In genomic region chr16:23518435-23518891, GRCh38 we compare ENCODE assay signal across 12 cellular contexts. TPM values are rescaled to one million over a fixed set of nuclear protein-coding genes. Genes with fewer than 3 reads are reported as not detected.
DNase-seq lines count a peak whose midpoint lies in the region; ATAC-seq and TF ChIP-seq lines count a peak whose summit lies in the region.
"Had no signal": no experiment of that assay in that cellular context is flagged by ENCODE, and none has a peak within 500 bp of the region (broad histone marks: within the 10 kb centered on the region; RNA-seq: fewer than 3 reads in every experiment).

No MANE protein-coding gene starts in this region.

- H3K27me3 ChIP-seq in vagina, result no peaks in the 10 kb centered on the region

- H3K27ac ChIP-seq in vagina, result no peak overlapping the region

- H3K4me1 ChIP-seq in vagina, result no peaks in the 10 kb centered on the region

- peaks cover 0 to 13% of the 10 kb centered on the region in 2 donors for H3K36me3 ChIP-seq in vagina

- no peak overlapping the region for H3K4me3 ChIP-seq in GM12865 (ENCODE audit: low read depth, low read length)
- no peak overlapping the region for H3K4me3 ChIP-seq in fibroblast of pulmonary artery (replicated peaks; ENCODE audit: low read depth, low read length)
- H3K4me3 ChIP-seq in vagina, result no peak overlapping the region

- peak; percentile 58 for ATAC-seq in GM21576 (IDR thresholded peaks at IDR 0.05; ENCODE audit: unreplicated experiment)
- no peak for ATAC-seq in GM21737 (IDR thresholded peaks at IDR 0.05; ENCODE audit: unreplicated experiment)
- ATAC-seq in Right ventricle myocardium superior (ENCODE audit: poor library complexity), result no peak
- ATAC-seq: stimulated activated effector memory CD8-positive, alpha-beta T cell treated with anti-CD3 and anti-CD28 coated beads, Interleukin-12 subunit alpha, Interleukin-12 subunit beta, amount 100 ng/mL, for 72 hours had no signal

- intact Hi-C loops in Right ventricle myocardium superior (cut with DNase I) (no loop called here), vagina (cut with DNase I) (no loop called here)

- DNase-seq in GM12865 (ENCODE audit: low read depth) (peak; percentile 70), NCI-H2227 treated with DMSO at 0.1 percent for 48 hours (lab: John Stamatoyannopoulos, UW) (peak; percentile 49), fibroblast of pulmonary artery (ENCODE audit: low read depth) (peak; percentile 45), Right ventricle myocardium superior (no peak), vagina (ENCODE audit: extremely low spot score in 2 of 2) (no peak), epidermal melanocyte (ENCODE audit: insufficient read length, low spot score) (no peak)
- DNase-seq: NCI-H1694 treated with DMSO at 0.1 percent for 48 hours, small intestine, SW 1271 had no signal

- TF ChIP-seq CTCF in GM12865 (IDR thresholded peaks at IDR 0.05; ENCODE audit: insufficient read depth, low read depth, low read length, missing control alignments), result no peak
- TF ChIP-seq CTCF in fibroblast of pulmonary artery (IDR thresholded peaks at IDR 0.05; ENCODE audit: low read length, missing control alignments), result no peak
- no peak for TF ChIP-seq CTCF in vagina (IDR thresholded peaks at IDR 0.05)

- no peaks in the 10 kb centered on the region for H3K9me3 ChIP-seq in vagina

- no peak for TF ChIP-seq POLR2A in vagina (IDR thresholded peaks at IDR 0.05)

RNA-seq across cellular contexts. Expression of gene GGA2, which starts 8.2 kb away (rescaled TPM):
- total RNA-seq in Right ventricle myocardium superior (50.3 TPM), vagina (39.0 TPM)

RNA-seq across cellular contexts. Expression of gene EARS2, which starts 38.7 kb away (rescaled TPM):
- 20.5 TPM for total RNA-seq in Right ventricle myocardium superior
- 46.7 TPM for total RNA-seq in vagina

RNA-seq across cellular contexts. Expression of gene UBFD1, which starts 39.1 kb away (rescaled TPM):
- total RNA-seq in Right ventricle myocardium superior (47.0 TPM), vagina (57.2 TPM)

Comparison
In these comparisons a context has a peak if more than half of its experiments do, and no peak if none do; other contexts are left out.
1. DNase-seq: peak in GM12865 (single experiment), NCI-H2227 treated with DMSO at 0.1 percent for 48 hours (single experiment) and fibroblast of pulmonary artery (single experiment); none in Right ventricle myocardium superior (single experiment), vagina (0 of 2) and epidermal melanocyte (single experiment).